In genomic region chr15:84715442-84716035, GRCh38 we compare ENCODE assay signal across 1 cellular context.
TF ChIP-seq lines count a peak whose summit lies in the region.

No MANE protein-coding gene starts in this region.

TF ChIP-seq in K562, 482 proteins besides CTCF, POLR2A, EP300 and RAD21:
- TF ChIP-seq POLR2B (IDR thresholded peaks at IDR 0.05; ENCODE audit: low read depth, partially characterized antibody) (peak; percentile 41), CHD1 (IDR thresholded peaks at IDR 0.05; ENCODE audit: low read length) (peak; percentile 29), ZFX (CRISPR knock-in tag; IDR thresholded peaks at IDR 0.05) (peak; percentile 72; the same call in 1 of the 2 replicates), ZNF79 (CRISPR knock-in tag; IDR thresholded peaks at IDR 0.05; ENCODE audit: low read depth) (no peak), ZFPM2 (CRISPR knock-in tag; IDR thresholded peaks at IDR 0.05) (0 out of 2 replicates have a peak, but pooled peaks have one; percentile 20), ZNF830 (CRISPR knock-in tag; IDR thresholded peaks at IDR 0.05) (0 out of 2 replicates have a peak, but pooled peaks have one; percentile 59), ZNF318 (IDR thresholded peaks at IDR 0.05; ENCODE audit: borderline replicate concordance in 1 of 2, low read depth in 1 of 2) (no peak), KAT7 (CRISPR knock-in tag; IDR thresholded peaks at IDR 0.05; ENCODE audit: borderline replicate concordance) (0 out of 2 replicates have a peak, but pooled peaks have one; percentile 13), NKRF (IDR thresholded peaks at IDR 0.05; ENCODE audit: borderline replicate concordance) (0 out of 2 replicates have a peak, but pooled peaks have one; percentile 69), DIDO1 (tag; IDR thresholded peaks at IDR 0.05; ENCODE audit: low read depth) (no peak), GABPA (tag; conservative IDR thresholded peaks at IDR 0.05; ENCODE audit: low read depth) (0 out of 2 replicates have a peak, but pooled peaks have one; percentile 93), SIN3A (IDR thresholded peaks at IDR 0.05; ENCODE audit: borderline replicate concordance in 2 of 2, control insufficient read depth in 1 of 2, low read depth in 2 of 2, low read length in 2 of 2) (0 out of 4 replicates have a peak, but pooled peaks of 1 of the 2 experiments have one; percentile 3), MXD1 (CRISPR knock-in tag; IDR thresholded peaks at IDR 0.05; ENCODE audit: borderline replicate concordance, poor library complexity, severe bottlenecking) (no peak), GTF2A2 (tag; IDR thresholded peaks at IDR 0.05) (peak; percentile 17; the same call in 1 of the 2 replicates), PTBP1 (IDR thresholded peaks at IDR 0.05; ENCODE audit: low read depth, low read length) (no peak)
